In genomic region chr22:33756508-33756949, GRCh38 we compare ENCODE assay signal across 16 cellular contexts.
DNase-seq lines count a peak whose midpoint lies in the region; ATAC-seq, FAIRE-seq and TF ChIP-seq lines count a peak whose summit lies in the region.
"Had no signal": no experiment of that assay in that cellular context is flagged by ENCODE, and none has a peak within 500 bp of the region (broad histone marks: within the 10 kb centered on the region; RNA-seq: fewer than 3 reads in every experiment).

No MANE protein-coding gene starts in this region.

- no peak overlapping the region for H3K4me3 Mint-ChIP-seq in activated T-cell treated with anti-CD3 and anti-CD28 coated beads, Interleukin-2, amount 50 U/mL, for 72 hours
- H3K4me3 Mint-ChIP-seq: activated CD8-positive, alpha-beta memory T cell treated with anti-CD3 and anti-CD28 coated beads, Interleukin-2, amount 10 ng/mL, durations not matched to agents 7 days and 5 days had no signal

- H3K9me3 ChIP-seq in small intestine (ENCODE audit: control insufficient read depth, low read depth): no peaks in the 10 kb centered on the region

- no peak overlapping the region for H3K27ac ChIP-seq in small intestine (ENCODE audit: low read depth in 1 of 2, low read length in 1 of 2)
- H3K27ac ChIP-seq: left lung had no signal

- no peaks in the 10 kb centered on the region for H3K4me1 Mint-ChIP-seq in activated T-cell treated with anti-CD3 and anti-CD28 coated beads, Interleukin-2, amount 50 U/mL, for 72 hours (ENCODE audit: low read depth)
- H3K4me1 Mint-ChIP-seq: activated CD8-positive, alpha-beta memory T cell treated with anti-CD3 and anti-CD28 coated beads, Interleukin-2, amount 10 ng/mL, durations not matched to agents 7 days and 5 days had no signal

- no peak for ATAC-seq in activated T-cell treated with anti-CD3 and anti-CD28 coated beads, Interleukin-2, amount 50 U/mL, for 72 hours (replicated peaks in 1 of 2)
- ATAC-seq: activated CD8-positive, alpha-beta memory T cell treated with anti-CD3 and anti-CD28 coated beads, Interleukin-2, amount 10 ng/mL, durations not matched to agents 7 days and 5 days; left lung had no signal

- FAIRE-seq in small intestine (lab: Jason Lieb, UNC): no peak
- FAIRE-seq: endothelial cell of umbilical vein had no signal

- TF ChIP-seq CTCF in GM06990 (IDR thresholded peaks at IDR 0.05; ENCODE audit: insufficient read depth, low read length, poor library complexity, severe bottlenecking) (peak; percentile 2), LNCaP clone FGC (IDR thresholded peaks at IDR 0.05; ENCODE audit: control insufficient read depth, extremely low read depth, insufficient read depth) (0 out of 2 replicates have a peak, but pooled peaks have one; percentile 12), choroid plexus epithelial cell (conservative IDR thresholded peaks at IDR 0.05; ENCODE audit: low read depth, low read length) (peak; percentile 12)

- peaks cover 0 to 2% of the 10 kb centered on the region in 2 donors for H3K4me1 ChIP-seq in small intestine (ENCODE audit: control insufficient read depth in 2 of 2, insufficient read depth in 1 of 2, low read depth in 1 of 2, low read length in 1 of 2)
- H3K4me1 ChIP-seq: left lung had no signal

- H3K27me3 Mint-ChIP-seq in activated T-cell treated with anti-CD3 and anti-CD28 coated beads, Interleukin-2, amount 50 U/mL, for 72 hours (ENCODE audit: low read depth): no peaks in the 10 kb centered on the region
- H3K27me3 Mint-ChIP-seq: activated CD8-positive, alpha-beta memory T cell treated with anti-CD3 and anti-CD28 coated beads, Interleukin-2, amount 10 ng/mL, durations not matched to agents 7 days and 5 days had no signal

- H3K4me3 ChIP-seq in GM06990 (replicated peaks; ENCODE audit: low read depth, low read length) (no peak overlapping the region), LNCaP clone FGC (ENCODE audit: low read depth, low read length) (no peak overlapping the region), choroid plexus epithelial cell (ENCODE audit: low read depth, low read length) (no peak overlapping the region), small intestine (ENCODE audit: low read depth in 1 of 2, low read length in 2 of 2) (no peak overlapping the region)
- H3K4me3 ChIP-seq: left lung had no signal

- DNase-seq in GM06990 (ENCODE audit: extremely low read depth, insufficient read length): no peak
- DNase-seq in LNCaP clone FGC (ENCODE audit: low read depth): no peak
- DNase-seq in choroid plexus epithelial cell (ENCODE audit: low read depth): no peak
- peak; percentile 23 for DNase-seq in myocyte (ENCODE audit: low read depth)
- no peak for DNase-seq in NCI-H510A (lab: John Stamatoyannopoulos, UW)
- DNase-seq in small intestine: no peak
- no peak for DNase-seq in DMS53 treated with DMSO at 0.1 percent for 48 hours (lab: John Stamatoyannopoulos, UW; ENCODE audit: unreplicated experiment)
- no peak for DNase-seq in activated T-cell treated with anti-CD3 and anti-CD28 coated beads, Interleukin-2, amount 50 U/mL, for 72 hours
- DNase-seq: activated CD8-positive, alpha-beta memory T cell treated with anti-CD3 and anti-CD28 coated beads, Interleukin-2, amount 10 ng/mL, durations not matched to agents 7 days and 5 days; activated naive CD4-positive, alpha-beta T cell treated with anti-CD3 and anti-CD28 coated beads, Interleukin-2, amount 50 U/mL, for 16 hours; caudate nucleus; GDM1; left lung; NCI-H2171 treated with DMSO at 0.1 percent for 48 hours; stimulated activated naive CD4-positive, alpha-beta T cell had no signal

- peaks cover 12 to 19% of the 10 kb centered on the region in 2 donors for H3K9me3 Mint-ChIP-seq in activated T-cell treated with anti-CD3 and anti-CD28 coated beads, Interleukin-2, amount 50 U/mL, for 72 hours

- H3K27me3 ChIP-seq in GM06990 (replicated peaks; ENCODE audit: control insufficient read depth, insufficient read depth, low read length): no peaks in the 10 kb centered on the region
- H3K27me3 ChIP-seq in small intestine (ENCODE audit: control insufficient read depth in 2 of 2, insufficient read depth in 2 of 2, low read length in 2 of 2): no peaks in the 10 kb centered on the region
- H3K27me3 ChIP-seq: left lung had no signal

- 72 to 74% (median 73%) methylated on average over 10 of the region's 10 CpGs for WGBS in small intestine, 3 donors

- H3K36me3 ChIP-seq in GM06990 (ENCODE audit: control insufficient read depth, insufficient read depth, low read length): no peaks in the 10 kb centered on the region
- peaks cover 0 to 2% of the 10 kb centered on the region in 2 donors for H3K36me3 ChIP-seq in small intestine (ENCODE audit: control insufficient read depth in 2 of 2, insufficient read depth in 2 of 2, low read length in 2 of 2)
- H3K36me3 ChIP-seq: left lung had no signal

- no peak overlapping the region for H3K27ac Mint-ChIP-seq in activated T-cell treated with anti-CD3 and anti-CD28 coated beads, Interleukin-2, amount 50 U/mL, for 72 hours
- H3K27ac Mint-ChIP-seq: activated CD8-positive, alpha-beta memory T cell treated with anti-CD3 and anti-CD28 coated beads, Interleukin-2, amount 10 ng/mL, durations not matched to agents 7 days and 5 days had no signal

- H3K36me3 Mint-ChIP-seq in activated T-cell treated with anti-CD3 and anti-CD28 coated beads, Interleukin-2, amount 50 U/mL, for 72 hours (ENCODE audit: insufficient read depth in 2 of 2): peaks cover 5 to 7% of the 10 kb centered on the region in 2 donors
- H3K36me3 Mint-ChIP-seq: activated CD8-positive, alpha-beta memory T cell treated with anti-CD3 and anti-CD28 coated beads, Interleukin-2, amount 10 ng/mL, durations not matched to agents 7 days and 5 days had no signal
